Comparison of ENCODE assay signal across 3 cellular contexts in genomic region chr6:32008616-32009015, GRCh38. TPM values are rescaled to one million over a fixed set of nuclear protein-coding genes. Genes with fewer than 3 reads are reported as not detected.
"Had no signal": no experiment of that assay in that cellular context is flagged by ENCODE, and none has a peak within 500 bp of the region (broad histone marks: within the 10 kb centered on the region; RNA-seq: fewer than 3 reads in every experiment).

No MANE protein-coding gene starts in this region.

RNA-seq across cellular contexts. Expression of gene CYP21A2, which starts 29.6 kb away (rescaled TPM):
- total RNA-seq: epithelial cell of proximal tubule had no signal
- polyA plus RNA-seq: mammary epithelial cell; naive thymus-derived CD8-positive, alpha-beta T cell had no signal
